ENCODE assay signal across 1 cellular context in genomic region chr15:45167631-45168205, GRCh38.
TF ChIP-seq lines count a peak whose summit lies in the region.

No MANE protein-coding gene starts in this region.

TF ChIP-seq in H1, 55 proteins besides CTCF, POLR2A, EP300 and RAD21:
- no peak for TF ChIP-seq MAFK (IDR thresholded peaks at IDR 0.05; ENCODE audit: low read depth, low read length)
- TF ChIP-seq CBX5 (IDR thresholded peaks at IDR 0.05; ENCODE audit: low read depth, low read length), result no peak
- TF ChIP-seq RNF2 (IDR thresholded peaks at IDR 0.05; ENCODE audit: borderline replicate concordance, low read depth, low read length, missing control alignments, poor library complexity, severe bottlenecking), result no peak
- no peak for TF ChIP-seq SIX5 (IDR thresholded peaks at IDR 0.05; ENCODE audit: low read depth, low read length)
- TF ChIP-seq BCL11A (IDR thresholded peaks at IDR 0.05; ENCODE audit: low read depth in 2 of 2, low read length in 2 of 2), result no peak
- TF ChIP-seq CREB1 (IDR thresholded peaks at IDR 0.05), result no peak
- TF ChIP-seq TCF12 (IDR thresholded peaks at IDR 0.05; ENCODE audit: low read depth, low read length), result no peak
- TF ChIP-seq SP1 (IDR thresholded peaks at IDR 0.05; ENCODE audit: low read depth, low read length), result no peak
- no peak for TF ChIP-seq CEBPB (IDR thresholded peaks at IDR 0.05; ENCODE audit: low read depth, low read length)
- no peak for TF ChIP-seq SIRT6 (IDR thresholded peaks at IDR 0.05; ENCODE audit: low read length)
- TF ChIP-seq KDM1A (IDR thresholded peaks at IDR 0.05; ENCODE audit: borderline replicate concordance, low read length), result no peak
- no peak for TF ChIP-seq PHF8 (conservative IDR thresholded peaks at IDR 0.05; ENCODE audit: low read depth, low read length)
- no peak for TF ChIP-seq GTF2F1 (IDR thresholded peaks at IDR 0.05; ENCODE audit: borderline replicate concordance, low read depth, low read length)
- no peak for TF ChIP-seq BACH1 (IDR thresholded peaks at IDR 0.05; ENCODE audit: low read length)
- no peak for TF ChIP-seq SUZ12 (IDR thresholded peaks at IDR 0.05; ENCODE audit: low read length)
- no peak for TF ChIP-seq HDAC2 (IDR thresholded peaks at IDR 0.05; ENCODE audit: borderline replicate concordance in 1 of 2, low read depth in 2 of 2, low read length in 2 of 2)
